In the genomic region with DNA sequence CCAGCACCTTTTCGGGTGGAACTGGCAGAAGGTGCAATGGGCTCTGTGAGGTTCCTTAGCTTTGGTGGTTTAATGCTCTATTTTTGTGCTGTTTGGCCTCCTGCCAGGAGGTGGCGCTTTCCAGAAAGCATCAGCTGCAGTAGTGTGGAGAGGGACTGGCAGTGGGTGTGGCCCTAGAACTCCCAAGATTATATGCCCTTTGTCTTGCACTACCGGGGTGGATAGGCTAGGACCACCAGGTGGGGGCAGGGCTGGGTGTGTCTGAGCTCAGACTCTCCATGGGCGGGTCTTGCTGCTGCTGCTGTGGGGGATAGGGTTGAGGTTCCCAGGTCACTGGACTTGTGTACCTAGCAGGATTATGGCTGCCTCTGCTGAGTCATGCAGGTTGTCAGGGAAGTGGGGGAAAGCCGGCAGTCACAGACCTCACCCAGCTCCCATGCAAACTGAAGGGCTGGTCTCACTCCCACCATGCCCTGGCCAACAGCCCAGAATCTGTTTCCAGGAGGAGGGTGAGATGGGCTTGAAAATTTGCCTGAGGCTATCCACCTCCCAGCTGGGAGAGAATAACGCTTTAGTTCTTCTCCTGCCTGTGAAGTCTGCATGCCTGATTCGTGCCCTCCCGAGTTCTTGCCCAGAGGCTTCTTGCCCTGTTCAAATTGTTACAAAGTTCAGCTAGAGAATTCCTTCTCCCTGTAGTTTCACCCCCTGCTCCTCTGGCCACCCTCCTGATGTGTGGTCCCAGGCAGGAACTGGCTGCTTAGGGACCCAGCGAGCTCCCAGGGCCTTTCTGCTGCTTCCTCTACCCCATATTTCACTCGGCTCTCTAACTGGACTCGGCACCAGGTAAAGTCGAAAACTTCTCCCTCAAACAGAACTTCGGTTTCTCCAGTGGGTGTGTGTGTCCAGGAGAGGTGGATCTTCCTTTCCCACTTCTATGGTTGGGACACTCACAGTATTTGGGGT, we compare ENCODE assay signal across 8 cellular contexts.
DNase-seq lines count a peak whose midpoint lies in the region; FAIRE-seq lines count a peak whose summit lies in the region.

No MANE protein-coding gene starts in this region.

- H3K27ac ChIP-seq in SK-N-MC, result peak overlapping the region; percentile 21; the same call in 1 of the 2 replicates

- H3K9ac ChIP-seq in SK-N-MC (ENCODE audit: insufficient read length), result no peak overlapping the region

- peak; percentile 3 for DNase-seq in NCI-H1694 (lab: John Stamatoyannopoulos, UW)
- DNase-seq in NCI-H1694 treated with DMSO at 0.1 percent for 48 hours (lab: John Stamatoyannopoulos, UW), result no peak
- DNase-seq in SK-N-MC (ENCODE audit: low read depth, low spot score), result peak; percentile 22
- peak; percentile 42 for DNase-seq in activated naive CD8-positive, alpha-beta T cell treated with anti-CD3 and anti-CD28 coated beads for 36 hours
- DNase-seq in kidney tubule cell (ENCODE audit: low spot score), result peak; percentile 70
- peak; percentile 6 for DNase-seq in stimulated activated CD8-positive, alpha-beta memory T cell treated with anti-CD3 and anti-CD28 coated beads, Interleukin-15, amount 100 ng/mL, for 1 hour (ENCODE audit: low read depth)
- no peak for DNase-seq in frontal cortex (ENCODE audit: low spot score in 2 of 2)
- no peak for DNase-seq in HCEC 1CT

- peak overlapping the region; percentile 3; the same call in 1 of the 2 replicates for H3K4me3 ChIP-seq in SK-N-MC

- H3K27me3 Mint-ChIP-seq in activated naive CD8-positive, alpha-beta T cell treated with anti-CD3 and anti-CD28 coated beads for 36 hours, result no peaks in the 10 kb centered on the region

- no peak overlapping the region for H3K27ac Mint-ChIP-seq in activated naive CD8-positive, alpha-beta T cell treated with anti-CD3 and anti-CD28 coated beads for 36 hours

- no peaks in the 10 kb centered on the region for H3K36me3 Mint-ChIP-seq in activated naive CD8-positive, alpha-beta T cell treated with anti-CD3 and anti-CD28 coated beads for 36 hours

- H3K4me3 Mint-ChIP-seq in activated naive CD8-positive, alpha-beta T cell treated with anti-CD3 and anti-CD28 coated beads for 36 hours, result no peak overlapping the region

- peaks cover 27% of the 10 kb centered on the region for H3K4me1 Mint-ChIP-seq in activated naive CD8-positive, alpha-beta T cell treated with anti-CD3 and anti-CD28 coated beads for 36 hours

- H3K9me3 Mint-ChIP-seq in activated naive CD8-positive, alpha-beta T cell treated with anti-CD3 and anti-CD28 coated beads for 36 hours, result peaks cover 7% of the 10 kb centered on the region

- no peak for FAIRE-seq in frontal cortex (lab: Jason Lieb, UNC)

- no peaks in the 10 kb centered on the region for H3K36me3 ChIP-seq in SK-N-MC (ENCODE audit: insufficient read depth, low read length)

- H3K9me3 ChIP-seq in SK-N-MC (ENCODE audit: low read depth, low read length), result no peaks in the 10 kb centered on the region

Comparison
In these comparisons a context has a peak if more than half of its experiments do, and no peak if none do; other contexts are left out.
1. DNase-seq: peak in NCI-H1694 (single experiment), SK-N-MC (single experiment), activated naive CD8-positive, alpha-beta T cell treated with anti-CD3 and anti-CD28 coated beads for 36 hours (single experiment), kidney tubule cell (single experiment) and stimulated activated CD8-positive, alpha-beta memory T cell treated with anti-CD3 and anti-CD28 coated beads, Interleukin-15, amount 100 ng/mL, for 1 hour (single experiment); none in NCI-H1694 treated with DMSO at 0.1 percent for 48 hours (single experiment), frontal cortex (0 of 2) and HCEC 1CT (single experiment).